ENCODE assay signal across 24 cellular contexts in genomic region chr15:34456658-34457057, GRCh38.
"Had no signal": no experiment of that assay in that cellular context is flagged by ENCODE, and none has a peak within 500 bp of the region (broad histone marks: within the 10 kb centered on the region; RNA-seq: fewer than 3 reads in every experiment).

No MANE protein-coding gene starts in this region.

- ATAC-seq: activated CD4-positive, alpha-beta T cell treated with anti-CD3 and anti-CD28 coated beads for 36 hours; activated T-helper 17 cell treated with anti-CD3 and anti-CD28 coated beads, Interleukin-2, amount 50 U/mL, for 72 hours; PC-3; SK-N-SH treated with all-trans-retinoic acid at 6 μM for 48 hours had no signal

- H3K27ac ChIP-seq: SJSA1, WERI-Rb-1 had no signal

- H3K9me3 ChIP-seq: SJSA1 had no signal

- H3K36me3 ChIP-seq: SJSA1, WERI-Rb-1 had no signal

- H3K4me1 ChIP-seq: SJSA1 had no signal

- H3K4me3 ChIP-seq: SJSA1 had no signal

- FAIRE-seq: astrocyte, RCC 7860 had no signal

- DNase-seq: activated CD4-positive, alpha-beta memory T cell treated with anti-CD3 and anti-CD28 coated beads, Interleukin-2, amount 10 ng/mL, durations not matched to agents 7 days and 5 days; activated CD4-positive, alpha-beta T cell treated with anti-CD3 and anti-CD28 coated beads for 36 hours; activated CD4-positive, alpha-beta T cell treated with anti-CD3 and anti-CD28 coated beads, Interleukin-2, amount 50 U/mL, for 1 hour; activated gamma-delta T cell; activated naive CD4-positive, alpha-beta T cell treated with anti-CD3 and anti-CD28 coated beads for 36 hours; activated T-cell treated with anti-CD3 and anti-CD28 coated beads for 4 hours; activated T-cell treated with anti-CD3 and anti-CD28 coated beads, Interleukin-2, amount 50 U/mL, for 48 hours; amygdala; MM.1S; NCI-H1105 treated with DMSO at 0.1 percent for 48 hours; NCI-H187 treated with DMSO at 0.1 percent for 48 hours; NCI-H2081 treated with DMSO at 0.1 percent for 48 hours; NCI-H345; NCI-H524; NCI-H748 treated with DMSO at 0.1 percent for 48 hours; PC-3; SHP77; SW 1271; WERI-Rb-1 had no signal
